Comparison of ENCODE assay signal across 8 cellular contexts in the genomic region with DNA sequence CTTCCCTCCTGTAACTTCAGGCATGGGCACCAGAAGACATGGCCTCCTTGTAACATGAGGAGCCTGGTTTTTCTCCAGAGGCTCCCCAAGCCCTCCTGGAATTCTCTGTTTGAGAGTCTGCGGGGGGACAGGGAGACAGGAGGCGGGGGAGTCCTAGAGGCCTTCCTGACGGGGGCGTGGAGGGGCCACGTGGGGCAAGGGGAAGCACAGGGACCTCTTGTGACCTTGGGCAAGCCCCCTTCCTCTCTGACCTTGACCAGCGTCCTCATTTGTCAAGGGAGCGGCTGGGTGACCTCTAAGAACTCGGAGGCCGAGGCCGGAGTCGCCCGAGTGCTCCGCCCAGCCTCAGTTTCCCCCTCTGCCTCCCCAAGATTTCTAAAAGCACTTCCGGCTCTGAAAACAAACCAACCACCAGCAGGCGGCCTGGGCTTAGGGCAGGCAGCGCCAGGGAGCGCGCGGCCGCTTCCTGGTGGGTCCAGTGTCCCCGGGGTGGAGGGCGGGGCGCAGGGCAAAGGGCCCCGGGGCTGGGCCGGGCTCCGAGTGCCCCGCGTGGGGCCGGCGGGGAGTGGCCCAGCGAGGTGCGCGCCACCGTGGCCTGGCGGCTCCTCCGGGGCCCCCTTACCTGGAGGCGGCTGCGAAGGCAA. TPM values are rescaled to one million over a fixed set of nuclear protein-coding genes. Genes with fewer than 3 reads are reported as not detected.
DNase-seq lines count a peak whose midpoint lies in the region; ATAC-seq and TF ChIP-seq lines count a peak whose summit lies in the region.

No MANE protein-coding gene starts in this region.

- CTCF ChIA-PET in SK-N-SH (lab: Yijun Ruan, JAX): interaction anchor here (1.0 to 1.5 kb wide), 4 partner anchors 9 to 95 kb away, joined by 3 read pairs; no protein-coding TSS in a partner anchor

- no peak for TF ChIP-seq EP300 in SK-N-SH (IDR thresholded peaks at IDR 0.05; ENCODE audit: borderline replicate concordance in 1 of 2, low read depth in 1 of 2, low read length in 1 of 2)

- H2AFZ ChIP-seq in SK-N-SH (ENCODE audit: low read depth): peak overlapping the region; percentile 95

- peak overlapping the region; percentile 87 for H3K4me3 Mint-ChIP-seq in activated naive CD8-positive, alpha-beta T cell

- no peaks in the 10 kb centered on the region for H3K9me3 ChIP-seq in SK-N-SH

- 59% methylated on average over 9 of the region's 38 CpGs for WGBS in SK-N-SH (ENCODE audit: low lambda C conversion rate)

- H3F3A ChIP-seq in SK-N-SH (replicated peaks; ENCODE audit: insufficient read depth): no peaks in the 10 kb centered on the region

- H3K36me3 ChIP-seq in SK-N-SH (replicated peaks in 1 of 2; ENCODE audit: control insufficient read depth in 1 of 2, insufficient read depth in 2 of 2, low read length in 1 of 2): no peaks in the 10 kb centered on the region

- H3K4me3 ChIP-seq in SK-N-SH (ENCODE audit: low read depth in 2 of 2, low read length in 1 of 2) (peak overlapping the region in 1 of 2 experiments; percentile 54; a peak in 2 of 4 replicates), skin epidermis (peak overlapping the region; percentile 46 to 71 (median 57))

- H3K4me1 ChIP-seq in SK-N-SH (ENCODE audit: control insufficient read depth in 1 of 2, insufficient read depth in 2 of 2, low read depth in 1 of 2, low read length in 1 of 2): peaks cover 0 to 6% of the 10 kb centered on the region in 2 experiments; a peak in 1 of 4 replicates

- no peaks in the 10 kb centered on the region for H3K9me2 ChIP-seq in SK-N-SH

- H3K27ac Mint-ChIP-seq in activated naive CD8-positive, alpha-beta T cell: peak overlapping the region; percentile 94

- ATAC-seq in HG03108 (IDR thresholded peaks at IDR 0.05; ENCODE audit: unreplicated experiment) (peak; percentile 62), HG02588 (IDR thresholded peaks at IDR 0.05; ENCODE audit: unreplicated experiment) (no peak)

- TF ChIP-seq CTCF in SK-N-SH (IDR thresholded peaks at IDR 0.05): peak; percentile 32

- peak overlapping the region; percentile 72 for H3K9ac ChIP-seq in SK-N-SH

- peaks cover 26% of the 10 kb centered on the region for H3K4me1 Mint-ChIP-seq in activated naive CD8-positive, alpha-beta T cell (ENCODE audit: low read depth)

- H4K20me1 ChIP-seq in SK-N-SH (ENCODE audit: insufficient read depth): no peaks in the 10 kb centered on the region

- no peaks in the 10 kb centered on the region for H3K27me3 ChIP-seq in SK-N-SH (ENCODE audit: insufficient read depth)

- no peaks in the 10 kb centered on the region for H3K79me2 ChIP-seq in SK-N-SH (ENCODE audit: insufficient read depth)

- peaks cover 4% of the 10 kb centered on the region for H3K36me3 Mint-ChIP-seq in activated naive CD8-positive, alpha-beta T cell

- POLR2A ChIA-PET in SK-N-SH (lab: Yijun Ruan, JAX): no interaction called here

- peak overlapping the region; percentile 77 for H3K4me2 ChIP-seq in SK-N-SH

- no peak for TF ChIP-seq RAD21 in SK-N-SH (IDR thresholded peaks at IDR 0.05; ENCODE audit: low read length)

- DNase-seq in NCI-H1092 treated with DMSO at 0.1 percent for 48 hours (lab: John Stamatoyannopoulos, UW) (peak; percentile 24), NCI-H1092 (lab: John Stamatoyannopoulos, UW) (no peak), SK-N-SH (peak; percentile 83), hepatic stellate cell (ENCODE audit: low spot score) (peak; percentile 66)

- H3K27me3 Mint-ChIP-seq in activated naive CD8-positive, alpha-beta T cell: no peaks in the 10 kb centered on the region

- no peaks in the 10 kb centered on the region for H3K9me3 Mint-ChIP-seq in activated naive CD8-positive, alpha-beta T cell (ENCODE audit: low read depth)

- H3K27ac ChIP-seq in SK-N-SH (ENCODE audit: low read depth in 2 of 2, low read length in 1 of 2): no peak overlapping the region
- peak overlapping the region; percentile 23 to 96 (median 87) for H3K27ac ChIP-seq in skin epidermis

TF ChIP-seq in SK-N-SH, 30 proteins besides CTCF, POLR2A, EP300 and RAD21:
- TF ChIP-seq ELF1 (IDR thresholded peaks at IDR 0.05) (peak; percentile 32; the same call in 1 of the 2 replicates), SIN3A (IDR thresholded peaks at IDR 0.05; ENCODE audit: borderline replicate concordance, low read depth, low read length) (no peak), MEF2A (IDR thresholded peaks at IDR 0.05; ENCODE audit: borderline replicate concordance, low read depth) (no peak), SMC3 (IDR thresholded peaks at IDR 0.05; ENCODE audit: low read depth, low read length) (no peak), TAF1 (IDR thresholded peaks at IDR 0.05; ENCODE audit: borderline replicate concordance, low read depth, low read length) (no peak), FOXJ3 (CRISPR knock-in tag; IDR thresholded peaks at IDR 0.05) (no peak), FOXM1 (IDR thresholded peaks at IDR 0.05; ENCODE audit: low read depth) (no peak)
- TF ChIP-seq, protein P1, sequence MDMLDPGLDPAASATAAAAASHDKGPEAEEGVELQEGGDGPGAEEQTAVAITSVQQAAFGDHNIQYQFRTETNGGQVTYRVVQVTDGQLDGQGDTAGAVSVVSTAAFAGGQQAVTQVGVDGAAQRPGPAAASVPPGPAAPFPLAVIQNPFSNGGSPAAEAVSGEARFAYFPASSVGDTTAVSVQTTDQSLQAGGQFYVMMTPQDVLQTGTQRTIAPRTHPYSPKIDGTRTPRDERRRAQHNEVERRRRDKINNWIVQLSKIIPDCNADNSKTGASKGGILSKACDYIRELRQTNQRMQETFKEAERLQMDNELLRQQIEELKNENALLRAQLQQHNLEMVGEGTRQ (IDR thresholded peaks at IDR 0.05; ENCODE audit: borderline replicate concordance, low read depth, low read length): no peak
- TF ChIP-seq, protein P2, sequence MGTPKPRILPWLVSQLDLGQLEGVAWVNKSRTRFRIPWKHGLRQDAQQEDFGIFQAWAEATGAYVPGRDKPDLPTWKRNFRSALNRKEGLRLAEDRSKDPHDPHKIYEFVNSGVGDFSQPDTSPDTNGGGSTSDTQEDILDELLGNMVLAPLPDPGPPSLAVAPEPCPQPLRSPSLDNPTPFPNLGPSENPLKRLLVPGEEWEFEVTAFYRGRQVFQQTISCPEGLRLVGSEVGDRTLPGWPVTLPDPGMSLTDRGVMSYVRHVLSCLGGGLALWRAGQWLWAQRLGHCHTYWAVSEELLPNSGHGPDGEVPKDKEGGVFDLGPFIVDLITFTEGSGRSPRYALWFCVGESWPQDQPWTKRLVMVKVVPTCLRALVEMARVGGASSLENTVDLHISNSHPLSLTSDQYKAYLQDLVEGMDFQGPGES (IDR thresholded peaks at IDR 0.05; ENCODE audit: low read depth, low read length): no peak

RNA-seq across cellular contexts. Expression of a gene that starts 0.4 kb away (rescaled TPM):
- 3.5 and 4.2 TPM in 2 replicates for polyA plus RNA-seq in SK-N-SH (2012; rRNA removed)
- 2.9 and 3.6 TPM in 2 replicates for polyA plus RNA-seq in SK-N-SH (2012; cell fraction: cytosol; rRNA removed)
- polyA plus RNA-seq in SK-N-SH (2012; cell fraction: nucleus; rRNA removed): 6.4 and 6.6 TPM in 2 replicates

RNA-seq across cellular contexts. Expression of a gene that starts 15.7 kb away (rescaled TPM):
- not detected in 2 replicates for polyA plus RNA-seq in SK-N-SH (2012; rRNA removed)
- not detected in 2 replicates for polyA plus RNA-seq in SK-N-SH (2012; cell fraction: cytosol; rRNA removed)
- not detected in 2 replicates for polyA plus RNA-seq in SK-N-SH (2012; cell fraction: nucleus; rRNA removed)

Comparison
In these comparisons a context has a peak if more than half of its experiments do, and no peak if none do; other contexts are left out.
1. H3K27ac ChIP-seq: peak in skin epidermis (21 of 21); none in SK-N-SH (0 of 2).